In the genomic region with DNA sequence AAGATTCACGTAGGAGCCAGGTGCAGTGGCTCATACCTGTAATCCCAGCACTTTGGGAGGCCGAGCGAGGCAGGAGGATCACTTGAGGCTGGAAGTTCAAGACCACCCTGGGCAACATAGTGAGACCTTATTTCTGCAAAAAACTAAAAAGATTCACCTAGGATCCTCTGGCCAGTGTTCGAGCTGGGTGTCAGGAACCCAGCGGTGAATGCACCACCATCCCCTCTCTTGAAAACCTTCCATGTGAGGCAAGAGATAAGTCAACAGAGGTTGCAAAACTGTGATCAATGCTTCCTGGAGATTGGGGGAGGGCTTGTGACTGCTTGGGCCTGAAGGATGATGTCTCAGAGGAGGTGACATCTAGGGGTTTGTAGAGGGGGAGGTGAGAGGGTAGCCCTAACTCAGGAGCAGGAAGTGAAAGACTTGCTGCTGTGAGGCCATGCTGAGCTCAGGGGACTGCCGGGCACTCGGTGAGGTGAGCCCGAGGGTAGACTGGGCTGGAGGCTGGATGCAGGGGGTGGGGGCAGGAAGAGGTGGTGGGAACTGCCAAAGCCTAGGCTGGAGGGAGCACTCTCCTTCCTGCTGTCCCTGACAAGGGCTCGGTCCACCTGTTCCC, we compare ENCODE assay signal across 2 cellular contexts.
TF ChIP-seq lines count a peak whose summit lies in the region.

No MANE protein-coding gene starts in this region.

TF ChIP-seq in A549, 52 proteins besides CTCF, POLR2A, EP300 and RAD21:
- TF ChIP-seq CEBPB (IDR thresholded peaks at IDR 0.05), result peak; percentile 79 to 83
- TF ChIP-seq EHF (CRISPR knock-in tag; IDR thresholded peaks at IDR 0.05), result no peak
- TF ChIP-seq JUN (IDR thresholded peaks at IDR 0.05), result 0 out of 5 replicates have a peak, but pooled peaks of 1 of the 2 experiments have one; percentile 19

TF ChIP-seq in HepG2, 621 proteins besides CTCF, POLR2A, EP300 and RAD21 (continues in another document):
- TF ChIP-seq ZHX1 (CRISPR knock-in tag; IDR thresholded peaks at IDR 0.05; ENCODE audit: low read depth) (peak; percentile 91), BCL6 (CRISPR knock-in tag; IDR thresholded peaks at IDR 0.05) (peak; percentile 95), ZNF558 (CRISPR knock-in tag; IDR thresholded peaks at IDR 0.05; ENCODE audit: borderline replicate concordance) (no peak), TERF1 (CRISPR knock-in tag; IDR thresholded peaks at IDR 0.05) (no peak), MTF2 (CRISPR knock-in tag; IDR thresholded peaks at IDR 0.05; ENCODE audit: borderline replicate concordance) (no peak), ZNF362 (CRISPR knock-in tag; IDR thresholded peaks at IDR 0.05; ENCODE audit: borderline replicate concordance) (0 out of 2 replicates have a peak, but pooled peaks have one; percentile 48), CBX2 (IDR thresholded peaks at IDR 0.05; ENCODE audit: low read depth, low read length) (no peak), CBX2 (CRISPR knock-in tag; IDR thresholded peaks at IDR 0.05; ENCODE audit: low read depth) (no peak), EHMT2 (IDR thresholded peaks at IDR 0.05; ENCODE audit: borderline replicate concordance, low read depth, low read length) (no peak), PHF5A (CRISPR knock-in tag; IDR thresholded peaks at IDR 0.05; ENCODE audit: low read depth, unreplicated experiment) (peak; percentile 82), RNF2 (conservative IDR thresholded peaks at IDR 0.05; ENCODE audit: low read depth) (no peak), ZNF34 (CRISPR knock-in tag; IDR thresholded peaks at IDR 0.05; ENCODE audit: borderline replicate concordance) (no peak), TRIM22 (IDR thresholded peaks at IDR 0.05) (no peak), ZFP82 (CRISPR knock-in tag; IDR thresholded peaks at IDR 0.05; ENCODE audit: borderline replicate concordance) (no peak), KDM5A (IDR thresholded peaks at IDR 0.05; ENCODE audit: borderline replicate concordance, low read length) (no peak), KAT8 (CRISPR knock-in tag; IDR thresholded peaks at IDR 0.05) (peak; percentile 88), ZMYM2 (CRISPR knock-in tag; IDR thresholded peaks at IDR 0.05) (peak; percentile 83), ZNF350 (CRISPR knock-in tag; IDR thresholded peaks at IDR 0.05; ENCODE audit: borderline replicate concordance, low read depth) (peak; percentile 88), ZNF670 (CRISPR knock-in tag; IDR thresholded peaks at IDR 0.05; ENCODE audit: borderline replicate concordance) (no peak; the same call in 1 of the 2 replicates), MTA3 (CRISPR knock-in tag; IDR thresholded peaks at IDR 0.05) (no peak), KLF6 (CRISPR knock-in tag; IDR thresholded peaks at IDR 0.05) (peak; percentile 91; the same call in 1 of the 2 replicates), MNT (IDR thresholded peaks at IDR 0.05) (peak; percentile 12; the same call in 1 of the 2 replicates), ZNF850 (CRISPR knock-in tag; conservative IDR thresholded peaks at IDR 0.05) (no peak), TARDBP (CRISPR knock-in tag; IDR thresholded peaks at IDR 0.05) (peak; percentile 94; the same call in 1 of the 2 replicates), BORCS8-MEF2B (CRISPR knock-in tag; IDR thresholded peaks at IDR 0.05) (peak; percentile 79; the same call in 1 of the 2 replicates), ZC3H4 (CRISPR knock-in tag; IDR thresholded peaks at IDR 0.05; ENCODE audit: borderline replicate concordance) (no peak), ZNF816 (CRISPR knock-in tag; IDR thresholded peaks at IDR 0.05; ENCODE audit: borderline replicate concordance) (no peak)
- TF ChIP-seq, protein P1, sequence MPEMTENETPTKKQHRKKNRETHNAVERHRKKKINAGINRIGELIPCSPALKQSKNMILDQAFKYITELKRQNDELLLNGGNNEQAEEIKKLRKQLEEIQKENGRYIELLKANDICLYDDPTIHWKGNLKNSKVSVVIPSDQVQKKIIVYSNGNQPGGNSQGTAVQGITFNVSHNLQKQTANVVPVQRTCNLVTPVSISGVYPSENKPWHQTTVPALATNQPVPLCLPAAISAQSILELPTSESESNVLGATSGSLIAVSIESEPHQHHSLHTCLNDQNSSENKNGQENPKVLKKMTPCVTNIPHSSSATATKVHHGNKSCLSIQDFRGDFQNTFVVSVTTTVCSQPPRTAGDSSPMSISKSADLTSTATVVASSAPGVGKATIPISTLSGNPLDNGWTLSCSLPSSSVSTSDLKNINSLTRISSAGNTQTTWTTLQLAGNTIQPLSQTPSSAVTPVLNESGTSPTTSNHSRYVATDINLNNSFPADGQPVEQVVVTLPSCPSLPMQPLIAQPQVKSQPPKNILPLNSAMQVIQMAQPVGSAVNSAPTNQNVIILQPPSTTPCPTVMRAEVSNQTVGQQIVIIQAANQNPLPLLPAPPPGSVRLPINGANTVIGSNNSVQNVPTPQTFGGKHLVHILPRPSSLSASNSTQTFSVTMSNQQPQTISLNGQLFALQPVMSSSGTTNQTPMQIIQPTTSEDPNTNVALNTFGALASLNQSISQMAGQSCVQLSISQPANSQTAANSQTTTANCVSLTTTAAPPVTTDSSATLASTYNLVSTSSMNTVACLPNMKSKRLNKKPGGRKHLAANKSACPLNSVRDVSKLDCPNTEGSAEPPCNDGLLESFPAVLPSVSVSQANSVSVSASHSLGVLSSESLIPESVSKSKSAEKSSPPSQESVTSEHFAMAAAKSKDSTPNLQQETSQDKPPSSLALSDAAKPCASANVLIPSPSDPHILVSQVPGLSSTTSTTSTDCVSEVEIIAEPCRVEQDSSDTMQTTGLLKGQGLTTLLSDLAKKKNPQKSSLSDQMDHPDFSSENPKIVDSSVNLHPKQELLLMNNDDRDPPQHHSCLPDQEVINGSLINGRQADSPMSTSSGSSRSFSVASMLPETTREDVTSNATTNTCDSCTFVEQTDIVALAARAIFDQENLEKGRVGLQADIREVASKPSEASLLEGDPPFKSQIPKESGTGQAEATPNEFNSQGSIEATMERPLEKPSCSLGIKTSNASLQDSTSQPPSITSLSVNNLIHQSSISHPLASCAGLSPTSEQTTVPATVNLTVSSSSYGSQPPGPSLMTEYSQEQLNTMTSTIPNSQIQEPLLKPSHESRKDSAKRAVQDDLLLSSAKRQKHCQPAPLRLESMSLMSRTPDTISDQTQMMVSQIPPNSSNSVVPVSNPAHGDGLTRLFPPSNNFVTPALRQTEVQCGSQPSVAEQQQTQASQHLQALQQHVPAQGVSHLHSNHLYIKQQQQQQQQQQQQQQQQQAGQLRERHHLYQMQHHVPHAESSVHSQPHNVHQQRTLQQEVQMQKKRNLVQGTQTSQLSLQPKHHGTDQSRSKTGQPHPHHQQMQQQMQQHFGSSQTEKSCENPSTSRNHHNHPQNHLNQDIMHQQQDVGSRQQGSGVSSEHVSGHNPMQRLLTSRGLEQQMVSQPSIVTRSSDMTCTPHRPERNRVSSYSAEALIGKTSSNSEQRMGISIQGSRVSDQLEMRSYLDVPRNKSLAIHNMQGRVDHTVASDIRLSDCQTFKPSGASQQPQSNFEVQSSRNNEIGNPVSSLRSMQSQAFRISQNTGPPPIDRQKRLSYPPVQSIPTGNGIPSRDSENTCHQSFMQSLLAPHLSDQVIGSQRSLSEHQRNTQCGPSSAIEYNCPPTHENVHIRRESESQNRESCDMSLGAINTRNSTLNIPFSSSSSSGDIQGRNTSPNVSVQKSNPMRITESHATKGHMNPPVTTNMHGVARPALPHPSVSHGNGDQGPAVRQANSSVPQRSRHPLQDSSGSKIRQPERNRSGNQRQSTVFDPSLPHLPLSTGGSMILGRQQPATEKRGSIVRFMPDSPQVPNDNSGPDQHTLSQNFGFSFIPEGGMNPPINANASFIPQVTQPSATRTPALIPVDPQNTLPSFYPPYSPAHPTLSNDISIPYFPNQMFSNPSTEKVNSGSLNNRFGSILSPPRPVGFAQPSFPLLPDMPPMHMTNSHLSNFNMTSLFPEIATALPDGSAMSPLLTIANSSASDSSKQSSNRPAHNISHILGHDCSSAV (CRISPR knock-in tag; IDR thresholded peaks at IDR 0.05; ENCODE audit: borderline replicate concordance), result no peak
- TF ChIP-seq, protein P2, sequence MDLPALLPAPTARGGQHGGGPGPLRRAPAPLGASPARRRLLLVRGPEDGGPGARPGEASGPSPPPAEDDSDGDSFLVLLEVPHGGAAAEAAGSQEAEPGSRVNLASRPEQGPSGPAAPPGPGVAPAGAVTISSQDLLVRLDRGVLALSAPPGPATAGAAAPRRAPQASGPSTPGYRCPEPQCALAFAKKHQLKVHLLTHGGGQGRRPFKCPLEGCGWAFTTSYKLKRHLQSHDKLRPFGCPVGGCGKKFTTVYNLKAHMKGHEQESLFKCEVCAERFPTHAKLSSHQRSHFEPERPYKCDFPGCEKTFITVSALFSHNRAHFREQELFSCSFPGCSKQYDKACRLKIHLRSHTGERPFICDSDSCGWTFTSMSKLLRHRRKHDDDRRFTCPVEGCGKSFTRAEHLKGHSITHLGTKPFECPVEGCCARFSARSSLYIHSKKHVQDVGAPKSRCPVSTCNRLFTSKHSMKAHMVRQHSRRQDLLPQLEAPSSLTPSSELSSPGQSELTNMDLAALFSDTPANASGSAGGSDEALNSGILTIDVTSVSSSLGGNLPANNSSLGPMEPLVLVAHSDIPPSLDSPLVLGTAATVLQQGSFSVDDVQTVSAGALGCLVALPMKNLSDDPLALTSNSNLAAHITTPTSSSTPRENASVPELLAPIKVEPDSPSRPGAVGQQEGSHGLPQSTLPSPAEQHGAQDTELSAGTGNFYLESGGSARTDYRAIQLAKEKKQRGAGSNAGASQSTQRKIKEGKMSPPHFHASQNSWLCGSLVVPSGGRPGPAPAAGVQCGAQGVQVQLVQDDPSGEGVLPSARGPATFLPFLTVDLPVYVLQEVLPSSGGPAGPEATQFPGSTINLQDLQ (CRISPR knock-in tag; IDR thresholded peaks at IDR 0.05), result no peak
- TF ChIP-seq, protein P3, sequence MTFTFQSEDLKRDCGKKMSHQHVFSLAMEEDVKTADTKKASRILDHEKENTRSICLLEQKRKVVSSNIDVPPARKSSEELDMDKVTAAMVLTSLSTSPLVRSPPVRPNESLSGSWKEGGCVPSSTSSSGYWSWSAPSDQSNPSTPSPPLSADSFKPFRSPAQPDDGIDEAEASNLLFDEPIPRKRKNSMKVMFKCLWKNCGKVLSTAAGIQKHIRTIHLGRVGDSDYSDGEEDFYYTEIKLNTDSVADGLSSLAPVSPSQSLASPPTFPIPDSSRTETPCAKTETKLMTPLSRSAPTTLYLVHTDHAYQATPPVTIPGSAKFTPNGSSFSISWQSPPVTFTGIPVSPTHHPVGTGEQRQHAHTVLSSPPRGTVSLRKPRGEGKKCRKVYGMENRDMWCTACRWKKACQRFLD (CRISPR knock-in tag; IDR thresholded peaks at IDR 0.05; ENCODE audit: borderline replicate concordance), result no peak
